In genomic region chr6:156851447-156851846, GRCh38 we compare ENCODE assay signal across 12 cellular contexts.
A peak's percentile ranks its signal among the peaks of the same experiment; 100 is the strongest.
DNase-seq lines count a peak whose midpoint lies in the region; ATAC-seq and TF ChIP-seq lines count a peak whose summit lies in the region.
"Had no signal": no experiment of that assay in that cellular context is flagged by ENCODE, and none has a peak within 500 bp of the region (broad histone marks: within the 10 kb centered on the region; RNA-seq: fewer than 3 reads in every experiment).

No MANE protein-coding gene starts in this region.

- peak overlapping the region; percentile 51 for H3K27ac ChIP-seq in HUES64 (ENCODE audit: low read depth, low read length)
- H3K27ac ChIP-seq in coronary artery, result peak overlapping the region; percentile 12 to 21
- H3K27ac ChIP-seq in smooth muscle cell (ENCODE audit: low read depth), result no peak overlapping the region
- H3K27ac ChIP-seq: 22Rv1 had no signal

- peaks cover 100% of the 10 kb centered on the region for H3K79me2 ChIP-seq in smooth muscle cell (ENCODE audit: low read depth)

- H3K4me3 Mint-ChIP-seq in chondrocyte (ENCODE audit: unreplicated experiment), result no peak overlapping the region

- H4K20me1 ChIP-seq in smooth muscle cell (ENCODE audit: low read depth), result peaks cover 100% of the 10 kb centered on the region

- DNase-seq in DMS 273 (lab: John Stamatoyannopoulos, UW; ENCODE audit: unreplicated experiment) (peak; percentile 20), DMS 273 treated with DMSO at 0.1 percent for 48 hours (lab: John Stamatoyannopoulos, UW) (no peak), coronary artery (ENCODE audit: low spot score) (no peak), smooth muscle cell (lab: John Stamatoyannopoulos, UW; ENCODE audit: unreplicated experiment) (no peak), chondrocyte (ENCODE audit: low spot score) (no peak), NCI-H2029 treated with DMSO at 0.1 percent for 48 hours (lab: John Stamatoyannopoulos, UW) (no peak)
- DNase-seq: Calu3, midbrain, NCI-H2081 treated with DMSO at 0.1 percent for 48 hours had no signal

- H2AFZ ChIP-seq in smooth muscle cell (ENCODE audit: low read depth), result no peak overlapping the region

- H3K4me1 Mint-ChIP-seq in chondrocyte (ENCODE audit: low read depth), result peaks cover 61% of the 10 kb centered on the region

- no peak for ATAC-seq in GM21619 (IDR thresholded peaks at IDR 0.05; ENCODE audit: unreplicated experiment)

- H3K27me3 ChIP-seq in HUES64 (ENCODE audit: insufficient read depth, low read length) (no peaks in the 10 kb centered on the region), smooth muscle cell (ENCODE audit: low read depth) (no peaks in the 10 kb centered on the region)

- H3K4me3 ChIP-seq in HUES64 (ENCODE audit: low read length), result no peak overlapping the region
- H3K4me3 ChIP-seq in coronary artery, result peak overlapping the region; percentile 1
- H3K4me3 ChIP-seq in smooth muscle cell, result no peak overlapping the region

- H3K9me3 Mint-ChIP-seq in chondrocyte (ENCODE audit: low read depth), result no peaks in the 10 kb centered on the region

- H3F3A ChIP-seq in smooth muscle cell (ENCODE audit: low read depth), result no peaks in the 10 kb centered on the region

- H3K36me3 ChIP-seq in HUES64 (ENCODE audit: insufficient read depth, low read length), result no peaks in the 10 kb centered on the region
- no peaks in the 10 kb centered on the region for H3K36me3 ChIP-seq in smooth muscle cell (ENCODE audit: low read depth)

- 100% methylated on average over 1 of the region's 3 CpGs for WGBS in HUES64
- 60% methylated on average over 3 of the region's 3 CpGs for WGBS in smooth muscle cell (ENCODE audit: low lambda C conversion rate)

- H3K27me3 Mint-ChIP-seq in chondrocyte (ENCODE audit: low read depth), result no peaks in the 10 kb centered on the region

- H3K4me1 ChIP-seq in HUES64 (ENCODE audit: insufficient read depth, low read length), result peaks cover 84% of the 10 kb centered on the region
- peaks cover 27% of the 10 kb centered on the region for H3K4me1 ChIP-seq in smooth muscle cell (ENCODE audit: low read depth)

- H3K9me3 ChIP-seq in HUES64 (ENCODE audit: insufficient read depth, low read depth, low read length) (no peaks in the 10 kb centered on the region), smooth muscle cell (replicated peaks; ENCODE audit: low read depth) (no peaks in the 10 kb centered on the region)

- peak overlapping the region; percentile 4 for H3K4me2 ChIP-seq in smooth muscle cell

- TF ChIP-seq CTCF in coronary artery (IDR thresholded peaks at IDR 0.05), result no peak
- TF ChIP-seq CTCF in smooth muscle cell (IDR thresholded peaks at IDR 0.05; ENCODE audit: borderline replicate concordance, insufficient read depth, poor library complexity, severe bottlenecking), result no peak
- no peak for TF ChIP-seq CTCF in chondrocyte (IDR thresholded peaks at IDR 0.05)

- H3K9ac ChIP-seq in HUES64 (ENCODE audit: low read depth, low read length) (no peak overlapping the region), smooth muscle cell (ENCODE audit: low read depth) (no peak overlapping the region)

- no peaks in the 10 kb centered on the region for H3K36me3 Mint-ChIP-seq in chondrocyte (ENCODE audit: low read depth)

- H3K27ac Mint-ChIP-seq in chondrocyte (ENCODE audit: unreplicated experiment), result no peak overlapping the region
